In genomic region chr16:27651299-27651698, GRCh38 we compare ENCODE assay signal across 1 cellular context.
TF ChIP-seq lines count a peak whose summit lies in the region.

No MANE protein-coding gene starts in this region.

TF ChIP-seq in GM23338, 12 proteins besides CTCF, POLR2A, EP300 and RAD21 (continued from another document):
- TF ChIP-seq ZNF114 (CRISPR knock-in tag; IDR thresholded peaks at IDR 0.05) (no peak), NANOG (IDR thresholded peaks at IDR 0.05; ENCODE audit: borderline replicate concordance) (no peak), CREB1 (CRISPR knock-in tag; IDR thresholded peaks at IDR 0.05; ENCODE audit: low read depth) (no peak), EZH2phosphoT487 (IDR thresholded peaks at IDR 0.05; ENCODE audit: unreplicated experiment) (no peak), ZNF331 (CRISPR knock-in tag; IDR thresholded peaks at IDR 0.05; ENCODE audit: low read depth) (no peak), EZH2 (IDR thresholded peaks at IDR 0.05; ENCODE audit: low read depth, unreplicated experiment) (no peak)
